Comparison of ENCODE assay signal across 8 cellular contexts in the genomic region with DNA sequence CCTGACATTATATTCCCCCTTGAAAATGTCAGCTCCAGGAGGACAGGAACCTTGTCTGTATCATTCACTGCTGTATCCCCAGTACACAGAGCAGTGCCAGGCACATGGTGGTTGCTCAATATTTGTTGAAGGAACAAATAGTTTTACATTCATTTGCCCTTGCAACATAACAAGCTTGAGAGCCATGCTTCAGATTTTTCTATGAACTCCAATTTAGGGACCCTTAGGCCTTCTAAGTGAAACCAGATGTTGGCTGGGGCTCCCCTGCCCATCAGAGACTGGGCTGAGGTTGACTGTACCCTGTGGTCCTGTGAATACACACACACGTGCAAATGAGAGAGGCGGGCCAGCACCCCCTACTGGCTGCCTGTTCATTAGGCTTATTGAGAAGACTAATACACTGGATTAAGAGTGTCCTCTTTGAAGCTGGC.
DNase-seq lines count a peak whose midpoint lies in the region; ATAC-seq and TF ChIP-seq lines count a peak whose summit lies in the region.

No MANE protein-coding gene starts in this region.

- no peak overlapping the region for H3K4me3 Mint-ChIP-seq in activated CD8-positive, alpha-beta T cell treated with anti-CD3 and anti-CD28 coated beads for 36 hours

- POLR2A ChIA-PET in GM10248 (lab: Yijun Ruan, JAX), result no interaction called here
- POLR2A ChIA-PET in activated CD8-positive, alpha-beta T cell treated with anti-CD3 and anti-CD28 coated beads for 36 hours (lab: Charles Lee), result no interaction called here

- H3K27me3 Mint-ChIP-seq in activated CD8-positive, alpha-beta T cell treated with anti-CD3 and anti-CD28 coated beads for 36 hours, result peaks cover 2% of the 10 kb centered on the region

- peak; percentile 20 for TF ChIP-seq CTCF in GM10248 (IDR thresholded peaks at IDR 0.05; ENCODE audit: control extremely low read depth, extremely low read depth, low read depth, missing control alignments)
- peak; percentile 13 for TF ChIP-seq CTCF in activated CD8-positive, alpha-beta T cell treated with anti-CD3 and anti-CD28 coated beads for 36 hours (IDR thresholded peaks at IDR 0.05)

- ATAC-seq in HG02885 (IDR thresholded peaks at IDR 0.05; ENCODE audit: poor library complexity, unreplicated experiment), result peak; percentile 84
- ATAC-seq in activated CD8-positive, alpha-beta T cell treated with anti-CD3 and anti-CD28 coated beads for 36 hours, result no peak
- ATAC-seq in GM21576 (IDR thresholded peaks at IDR 0.05; ENCODE audit: unreplicated experiment), result no peak

- DNase-seq in GM10248 (ENCODE audit: extremely low spot score) (no peak), left kidney (ENCODE audit: low read depth, low spot score) (peak; percentile 46), occipital lobe (lab: John Stamatoyannopoulos, UW) (no peak), OCI-M2 (lab: John Stamatoyannopoulos, UW; ENCODE audit: unreplicated experiment) (no peak)
- peak; percentile 42 for DNase-seq in activated CD8-positive, alpha-beta T cell treated with anti-CD3 and anti-CD28 coated beads for 36 hours
- no peak for DNase-seq in activated CD8-positive, alpha-beta memory T cell treated with anti-CD3 and anti-CD28 coated beads for 24 hours

- CTCF ChIA-PET in GM10248 (lab: Yijun Ruan, JAX), result interaction anchor here (0.8 to 2.5 kb wide), 10 partner anchors 8 to 354 kb away, joined by 3 to 6 read pairs (median 3); no protein-coding TSS in a partner anchor
- CTCF ChIA-PET in activated CD8-positive, alpha-beta T cell treated with anti-CD3 and anti-CD28 coated beads for 36 hours (lab: Charles Lee), result interaction anchor here (0.9 kb wide), 1 partner anchor 346 kb away, joined by 3 read pairs; no protein-coding TSS in a partner anchor

- no peak overlapping the region for H3K27ac Mint-ChIP-seq in activated CD8-positive, alpha-beta T cell treated with anti-CD3 and anti-CD28 coated beads for 36 hours

- no peaks in the 10 kb centered on the region for H3K36me3 Mint-ChIP-seq in activated CD8-positive, alpha-beta T cell treated with anti-CD3 and anti-CD28 coated beads for 36 hours (ENCODE audit: low read depth)

- intact Hi-C loops in activated CD8-positive, alpha-beta T cell treated with anti-CD3 and anti-CD28 coated beads for 36 hours (cut with micrococcal nuclease), result no loop called here

- no peaks in the 10 kb centered on the region for H3K9me3 Mint-ChIP-seq in activated CD8-positive, alpha-beta T cell treated with anti-CD3 and anti-CD28 coated beads for 36 hours

- H3K4me1 Mint-ChIP-seq in activated CD8-positive, alpha-beta T cell treated with anti-CD3 and anti-CD28 coated beads for 36 hours (ENCODE audit: low read depth), result peaks cover 4% of the 10 kb centered on the region

Comparison
In these comparisons a context has a peak if more than half of its experiments do, and no peak if none do; other contexts are left out.
1. DNase-seq: peak in activated CD8-positive, alpha-beta T cell treated with anti-CD3 and anti-CD28 coated beads for 36 hours (single experiment) and left kidney (single experiment); none in GM10248 (single experiment), occipital lobe (single experiment), OCI-M2 (single experiment) and activated CD8-positive, alpha-beta memory T cell treated with anti-CD3 and anti-CD28 coated beads for 24 hours (single experiment).